In the genomic region with DNA sequence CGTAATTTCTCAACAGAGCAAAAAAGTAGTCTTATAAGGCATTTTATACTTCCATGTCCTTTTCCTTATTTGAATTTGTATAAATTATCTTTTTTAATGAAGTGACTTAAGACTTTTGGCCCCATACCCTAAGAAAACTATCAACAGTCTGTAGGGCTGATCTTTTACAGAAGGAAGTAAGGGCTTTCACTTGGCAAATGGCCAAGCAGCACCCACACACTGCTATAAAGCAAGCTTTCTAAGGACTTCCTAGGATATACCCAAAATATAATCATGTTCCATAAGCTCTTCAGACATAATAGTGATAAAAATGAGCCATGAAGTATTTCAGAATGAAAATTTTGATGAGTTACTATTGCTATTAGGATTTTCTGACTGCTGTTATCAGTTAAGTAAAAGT, we compare ENCODE assay signal across 1 cellular context.
A peak's percentile ranks its signal among the peaks of the same experiment; 100 is the strongest.
TF ChIP-seq lines count a peak whose summit lies in the region.

No MANE protein-coding gene starts in this region.

TF ChIP-seq in K562, 482 proteins besides CTCF, POLR2A, EP300 and RAD21:
- no peak for TF ChIP-seq FOXK1 (CRISPR knock-in tag; IDR thresholded peaks at IDR 0.05; ENCODE audit: borderline replicate concordance)
- TF ChIP-seq CEBPB (tag; IDR thresholded peaks at IDR 0.05), result no peak
- TF ChIP-seq TRIM24 (IDR thresholded peaks at IDR 0.05), result peak; percentile 27 to 49; a peak in 2 of 4 replicates
- TF ChIP-seq NFIC (IDR thresholded peaks at IDR 0.05), result peak; percentile 97
- TF ChIP-seq, protein P1, sequence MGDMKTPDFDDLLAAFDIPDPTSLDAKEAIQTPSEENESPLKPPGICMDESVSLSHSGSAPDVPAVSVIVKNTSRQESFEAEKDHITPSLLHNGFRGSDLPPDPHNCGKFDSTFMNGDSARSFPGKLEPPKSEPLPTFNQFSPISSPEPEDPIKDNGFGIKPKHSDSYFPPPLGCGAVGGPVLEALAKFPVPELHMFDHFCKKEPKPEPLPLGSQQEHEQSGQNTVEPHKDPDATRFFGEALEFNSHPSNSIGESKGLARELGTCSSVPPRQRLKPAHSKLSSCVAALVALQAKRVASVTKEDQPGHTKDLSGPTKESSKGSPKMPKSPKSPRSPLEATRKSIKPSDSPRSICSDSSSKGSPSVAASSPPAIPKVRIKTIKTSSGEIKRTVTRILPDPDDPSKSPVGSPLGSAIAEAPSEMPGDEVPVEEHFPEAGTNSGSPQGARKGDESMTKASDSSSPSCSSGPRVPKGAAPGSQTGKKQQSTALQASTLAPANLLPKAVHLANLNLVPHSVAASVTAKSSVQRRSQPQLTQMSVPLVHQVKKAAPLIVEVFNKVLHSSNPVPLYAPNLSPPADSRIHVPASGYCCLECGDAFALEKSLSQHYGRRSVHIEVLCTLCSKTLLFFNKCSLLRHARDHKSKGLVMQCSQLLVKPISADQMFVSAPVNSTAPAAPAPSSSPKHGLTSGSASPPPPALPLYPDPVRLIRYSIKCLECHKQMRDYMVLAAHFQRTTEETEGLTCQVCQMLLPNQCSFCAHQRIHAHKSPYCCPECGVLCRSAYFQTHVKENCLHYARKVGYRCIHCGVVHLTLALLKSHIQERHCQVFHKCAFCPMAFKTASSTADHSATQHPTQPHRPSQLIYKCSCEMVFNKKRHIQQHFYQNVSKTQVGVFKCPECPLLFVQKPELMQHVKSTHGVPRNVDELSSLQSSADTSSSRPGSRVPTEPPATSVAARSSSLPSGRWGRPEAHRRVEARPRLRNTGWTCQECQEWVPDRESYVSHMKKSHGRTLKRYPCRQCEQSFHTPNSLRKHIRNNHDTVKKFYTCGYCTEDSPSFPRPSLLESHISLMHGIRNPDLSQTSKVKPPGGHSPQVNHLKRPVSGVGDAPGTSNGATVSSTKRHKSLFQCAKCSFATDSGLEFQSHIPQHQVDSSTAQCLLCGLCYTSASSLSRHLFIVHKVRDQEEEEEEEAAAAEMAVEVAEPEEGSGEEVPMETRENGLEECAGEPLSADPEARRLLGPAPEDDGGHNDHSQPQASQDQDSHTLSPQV (IDR thresholded peaks at IDR 0.05), result peak; percentile 5; the same call in 1 of the 2 replicates
- no peak for TF ChIP-seq STAG1 (CRISPR knock-in tag; IDR thresholded peaks at IDR 0.05; ENCODE audit: borderline replicate concordance)
- TF ChIP-seq NFIX (CRISPR knock-in tag; IDR thresholded peaks at IDR 0.05; ENCODE audit: low read depth), result peak; percentile 65
- TF ChIP-seq ZNF316 (IDR thresholded peaks at IDR 0.05), result peak; percentile 53
